8 cellular contexts compared by ENCODE assay signal in genomic region chr11:8090756-8091155, GRCh38. TPM values are rescaled to one million over a fixed set of nuclear protein-coding genes. Genes with fewer than 3 reads are reported as not detected.
DNase-seq lines count a peak whose midpoint lies in the region; ATAC-seq and TF ChIP-seq lines count a peak whose summit lies in the region.

No MANE protein-coding gene starts in this region.

- intact Hi-C loops in PC-3 (cut with micrococcal nuclease), result no loop called here
- intact Hi-C loops in activated T-helper 2 cell treated with anti-CD3 and anti-CD28 coated beads, Interferon-gamma antibody, Interleukin-2, Interleukin-4, amounts not matched to agents 10 μg/mL and 5 μg/mL and 100 μg/mL, durations not matched to agents 14 hours and 24 hours and 36 hours (cut with micrococcal nuclease), result no loop called here

- peak; percentile 46 for DNase-seq in activated naive CD4-positive, alpha-beta T cell treated with anti-CD3 and anti-CD28 coated beads, Interleukin-2, amount 10 ng/mL, durations not matched to agents 7 days and 5 days
- DNase-seq in activated naive CD4-positive, alpha-beta T cell (lab: John Stamatoyannopoulos, UW), result no peak
- DNase-seq in PC-3 (peak; percentile 30), fibroblast of pulmonary artery (ENCODE audit: low read depth) (peak; percentile 48), globus pallidus (ENCODE audit: low spot score) (no peak)
- peak in 2 of 3 donors; percentile 21 to 37 for DNase-seq in stimulated activated CD4-positive, alpha-beta T cell treated with anti-CD3 and anti-CD28 coated beads, Interleukin-12 subunit alpha, Interleukin-12 subunit beta, amount 100 ng/mL, for 48 hours (ENCODE audit: low read depth in 2 of 3, low spot score in 1 of 3)
- DNase-seq in activated T-helper 2 cell treated with anti-CD3 and anti-CD28 coated beads, Interferon-gamma antibody, Interleukin-2, Interleukin-4, amounts not matched to agents 10 μg/mL and 5 μg/mL and 100 μg/mL, durations not matched to agents 14 hours and 24 hours and 36 hours (ENCODE audit: low spot score), result no peak

- H3K4me2 ChIP-seq in PC-3 (ENCODE audit: low read length), result no peak overlapping the region

- CTCF ChIA-PET in activated naive CD4-positive, alpha-beta T cell treated with anti-CD3 and anti-CD28 coated beads, Interleukin-2, amount 10 ng/mL, durations not matched to agents 7 days and 5 days (lab: Charles Lee), result interaction anchor here (0.7 to 16.1 kb wide), 10 partner anchors 8 to 82 kb away, joined by 3 to 217 read pairs (median 6); no protein-coding TSS in a partner anchor
- CTCF ChIA-PET in PC-3 (lab: Charles Lee), result interaction anchor here (0.6 to 0.7 kb wide), 2 partner anchors 104 to 553 kb away, joined by 3 read pairs; partner anchors contain the start of gene EIF3F

- no peak overlapping the region for H3K27ac Mint-ChIP-seq in activated naive CD4-positive, alpha-beta T cell treated with anti-CD3 and anti-CD28 coated beads, Interleukin-2, amount 10 ng/mL, durations not matched to agents 7 days and 5 days
- no peak overlapping the region for H3K27ac Mint-ChIP-seq in activated T-helper 2 cell treated with anti-CD3 and anti-CD28 coated beads, Interferon-gamma antibody, Interleukin-2, Interleukin-4, amounts not matched to agents 10 μg/mL and 5 μg/mL and 100 μg/mL, durations not matched to agents 14 hours and 24 hours and 36 hours

- H3K36me3 Mint-ChIP-seq in activated naive CD4-positive, alpha-beta T cell treated with anti-CD3 and anti-CD28 coated beads, Interleukin-2, amount 10 ng/mL, durations not matched to agents 7 days and 5 days, result no peaks in the 10 kb centered on the region
- no peaks in the 10 kb centered on the region for H3K36me3 Mint-ChIP-seq in activated T-helper 2 cell treated with anti-CD3 and anti-CD28 coated beads, Interferon-gamma antibody, Interleukin-2, Interleukin-4, amounts not matched to agents 10 μg/mL and 5 μg/mL and 100 μg/mL, durations not matched to agents 14 hours and 24 hours and 36 hours (ENCODE audit: low read depth)

- no peak overlapping the region for H3K9ac ChIP-seq in PC-3 (ENCODE audit: low read length)

- POLR2A ChIA-PET in PC-3 (lab: Charles Lee; ENCODE audit: unreplicated experiment), result no interaction called here

- H3K27me3 Mint-ChIP-seq in activated naive CD4-positive, alpha-beta T cell treated with anti-CD3 and anti-CD28 coated beads, Interleukin-2, amount 10 ng/mL, durations not matched to agents 7 days and 5 days, result peaks cover under 1% of the 10 kb centered on the region
- H3K27me3 Mint-ChIP-seq in activated T-helper 2 cell treated with anti-CD3 and anti-CD28 coated beads, Interferon-gamma antibody, Interleukin-2, Interleukin-4, amounts not matched to agents 10 μg/mL and 5 μg/mL and 100 μg/mL, durations not matched to agents 14 hours and 24 hours and 36 hours (ENCODE audit: low read depth), result no peaks in the 10 kb centered on the region

- peaks cover 4% of the 10 kb centered on the region for H3K4me1 Mint-ChIP-seq in activated naive CD4-positive, alpha-beta T cell treated with anti-CD3 and anti-CD28 coated beads, Interleukin-2, amount 10 ng/mL, durations not matched to agents 7 days and 5 days
- no peaks in the 10 kb centered on the region for H3K4me1 Mint-ChIP-seq in activated T-helper 2 cell treated with anti-CD3 and anti-CD28 coated beads, Interferon-gamma antibody, Interleukin-2, Interleukin-4, amounts not matched to agents 10 μg/mL and 5 μg/mL and 100 μg/mL, durations not matched to agents 14 hours and 24 hours and 36 hours (ENCODE audit: low read depth)

- H3K4me3 ChIP-seq in PC-3 (ENCODE audit: low read length) (no peak overlapping the region), fibroblast of pulmonary artery (replicated peaks; ENCODE audit: low read depth, low read length) (no peak overlapping the region)

- no peak overlapping the region for H3K27ac ChIP-seq in PC-3 (ENCODE audit: low read length)

- no peak overlapping the region for H3K4me3 Mint-ChIP-seq in activated naive CD4-positive, alpha-beta T cell treated with anti-CD3 and anti-CD28 coated beads, Interleukin-2, amount 10 ng/mL, durations not matched to agents 7 days and 5 days
- H3K4me3 Mint-ChIP-seq in activated T-helper 2 cell treated with anti-CD3 and anti-CD28 coated beads, Interferon-gamma antibody, Interleukin-2, Interleukin-4, amounts not matched to agents 10 μg/mL and 5 μg/mL and 100 μg/mL, durations not matched to agents 14 hours and 24 hours and 36 hours (ENCODE audit: low read depth), result no peak overlapping the region

- H3K36me3 ChIP-seq in PC-3 (ENCODE audit: low read depth, low read length), result no peaks in the 10 kb centered on the region

- no peak overlapping the region for H2AFZ ChIP-seq in PC-3 (ENCODE audit: low read length)

- BruUV-seq in PC-3 (replicated peaks; lab: Mats Ljungman, UMichigan), result no TSS peak

- no peaks in the 10 kb centered on the region for H3K4me1 ChIP-seq in PC-3 (ENCODE audit: insufficient read depth, low read length)

- no peaks in the 10 kb centered on the region for H3K9me3 Mint-ChIP-seq in activated naive CD4-positive, alpha-beta T cell treated with anti-CD3 and anti-CD28 coated beads, Interleukin-2, amount 10 ng/mL, durations not matched to agents 7 days and 5 days
- no peaks in the 10 kb centered on the region for H3K9me3 Mint-ChIP-seq in activated T-helper 2 cell treated with anti-CD3 and anti-CD28 coated beads, Interferon-gamma antibody, Interleukin-2, Interleukin-4, amounts not matched to agents 10 μg/mL and 5 μg/mL and 100 μg/mL, durations not matched to agents 14 hours and 24 hours and 36 hours

- no peaks in the 10 kb centered on the region for H3F3A ChIP-seq in PC-3 (ENCODE audit: low read length, unreplicated experiment)

- ATAC-seq in PC-3 (no peak), HG03469 (IDR thresholded peaks at IDR 0.05; ENCODE audit: unreplicated experiment) (no peak)

- TF ChIP-seq CTCF in PC-3 (conservative IDR thresholded peaks at IDR 0.05; ENCODE audit: low read depth, low read length), result peak; percentile 71
- peak; percentile 65 for TF ChIP-seq CTCF in fibroblast of pulmonary artery (IDR thresholded peaks at IDR 0.05; ENCODE audit: low read length, missing control alignments)

- H3K9me3 ChIP-seq in PC-3 (ENCODE audit: low read length), result no peaks in the 10 kb centered on the region

- H3K9me2 ChIP-seq in PC-3 (replicated peaks; ENCODE audit: low read length), result no peaks in the 10 kb centered on the region

- no peaks in the 10 kb centered on the region for H3K79me2 ChIP-seq in PC-3 (ENCODE audit: low read length)

- H4K20me1 ChIP-seq in PC-3 (ENCODE audit: low read length), result no peaks in the 10 kb centered on the region

- no peaks in the 10 kb centered on the region for H3K27me3 ChIP-seq in PC-3 (ENCODE audit: low read length)

RNA-seq across cellular contexts. Expression of gene TUB, which starts 9.7 kb away (rescaled TPM):
- 3.2 and 3.3 TPM in 2 replicates for total RNA-seq in PC-3 (2014; rRNA removed)
- total RNA-seq in activated T-helper 2 cell treated with anti-CD3 and anti-CD28 coated beads, Interferon-gamma antibody, Interleukin-2, Interleukin-4, amounts not matched to agents 10 μg/mL and 5 μg/mL and 100 μg/mL, durations not matched to agents 14 hours and 24 hours and 36 hours, result 0.50 and 0.55 TPM in 2 replicates

Comparison
In these comparisons a context has a peak if more than half of its experiments do, and no peak if none do; other contexts are left out.
1. DNase-seq: peak in activated naive CD4-positive, alpha-beta T cell treated with anti-CD3 and anti-CD28 coated beads, Interleukin-2, amount 10 ng/mL, durations not matched to agents 7 days and 5 days (single experiment), PC-3 (single experiment), fibroblast of pulmonary artery (single experiment) and stimulated activated CD4-positive, alpha-beta T cell treated with anti-CD3 and anti-CD28 coated beads, Interleukin-12 subunit alpha, Interleukin-12 subunit beta, amount 100 ng/mL, for 48 hours (2 of 3); none in activated naive CD4-positive, alpha-beta T cell (0 of 4), globus pallidus (single experiment) and activated T-helper 2 cell treated with anti-CD3 and anti-CD28 coated beads, Interferon-gamma antibody, Interleukin-2, Interleukin-4, amounts not matched to agents 10 μg/mL and 5 μg/mL and 100 μg/mL, durations not matched to agents 14 hours and 24 hours and 36 hours (single experiment).